ENCODE assay signal across 33 cellular contexts in the genomic region with DNA sequence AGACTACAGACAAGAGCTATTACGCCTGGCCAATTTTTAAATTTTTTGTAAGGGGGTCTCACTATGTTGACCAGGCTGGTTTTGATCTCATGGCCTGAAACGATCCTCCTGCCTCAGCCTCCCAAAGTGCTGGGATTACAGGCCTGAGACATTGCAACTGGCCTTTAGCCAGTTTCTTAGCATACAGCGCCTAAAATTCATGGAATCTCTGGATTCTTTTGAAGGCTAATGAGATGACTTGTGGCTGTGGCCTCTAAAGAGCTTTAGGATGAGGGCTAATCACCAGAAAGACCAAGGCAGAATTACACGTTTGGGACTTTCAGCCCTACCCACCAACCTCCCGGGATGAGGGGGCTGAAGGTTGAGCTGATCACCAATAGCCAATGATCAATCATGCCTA. TPM values are rescaled to one million over a fixed set of nuclear protein-coding genes. Genes with fewer than 3 reads are reported as not detected.
DNase-seq lines count a peak whose midpoint lies in the region; ATAC-seq and TF ChIP-seq lines count a peak whose summit lies in the region.
"Had no signal": no experiment of that assay in that cellular context is flagged by ENCODE, and none has a peak within 500 bp of the region (broad histone marks: within the 10 kb centered on the region; RNA-seq: fewer than 3 reads in every experiment).

No MANE protein-coding gene starts in this region.

- H3K9ac ChIP-seq in HUES6 (ENCODE audit: low read length), result no peak overlapping the region
- H3K9ac ChIP-seq in endodermal cell (ENCODE audit: extremely low read depth, low read length, poor library complexity, severe bottlenecking), result no peak overlapping the region

- H3K27ac ChIP-seq in HUES6 (ENCODE audit: low read depth, low read length) (peak overlapping the region; percentile 50; the same call in 1 of the 2 replicates), endodermal cell (ENCODE audit: low read depth, low read length) (no peak overlapping the region)
- H3K27ac ChIP-seq: 22Rv1, cardiac muscle cell, coronary artery, psoas muscle, sigmoid colon, testis had no signal

- H3K27me3 Mint-ChIP-seq in T-helper 1 cell treated with Interleukin-12 subunit alpha and Interleukin-12 subunit beta and Interleukin-4 antibody, amounts not matched to agents 30 μg/mL and 1 μg/mL, for 36 hours (ENCODE audit: low read depth), result no peaks in the 10 kb centered on the region
- no peaks in the 10 kb centered on the region for H3K27me3 Mint-ChIP-seq in endodermal cell (ENCODE audit: insufficient read depth)
- H3K27me3 Mint-ChIP-seq: activated CD4-positive, alpha-beta memory T cell treated with anti-CD3 and anti-CD28 coated beads for 36 hours; activated naive CD4-positive, alpha-beta T cell treated with anti-CD3 and anti-CD28 coated beads, Interleukin-2, amount 50 U/mL, for 24 hours; memory B cell had no signal

- peaks cover 30% of the 10 kb centered on the region for H3K36me3 Mint-ChIP-seq in T-helper 1 cell treated with Interleukin-12 subunit alpha and Interleukin-12 subunit beta and Interleukin-4 antibody, amounts not matched to agents 30 μg/mL and 1 μg/mL, for 36 hours (ENCODE audit: low read depth)
- peaks cover 62% of the 10 kb centered on the region for H3K36me3 Mint-ChIP-seq in endodermal cell (ENCODE audit: low read depth)
- peaks cover 100% of the 10 kb centered on the region for H3K36me3 Mint-ChIP-seq in stimulated activated effector memory CD8-positive, alpha-beta T cell treated with anti-CD3 and anti-CD28 coated beads, Interleukin-12 subunit alpha, Interleukin-12 subunit beta, amount 100 ng/mL, for 72 hours
- H3K36me3 Mint-ChIP-seq in activated naive CD4-positive, alpha-beta T cell treated with anti-CD3 and anti-CD28 coated beads, Interleukin-2, amount 50 U/mL, for 72 hours, result peaks cover under 1 to 23% of the 10 kb centered on the region in 2 donors

- peaks cover 14% of the 10 kb centered on the region for H3K4me1 Mint-ChIP-seq in T-helper 1 cell treated with Interleukin-12 subunit alpha and Interleukin-12 subunit beta and Interleukin-4 antibody, amounts not matched to agents 30 μg/mL and 1 μg/mL, for 36 hours (ENCODE audit: low read depth)
- peaks cover 15% of the 10 kb centered on the region for H3K4me1 Mint-ChIP-seq in endodermal cell
- peaks cover 46% of the 10 kb centered on the region for H3K4me1 Mint-ChIP-seq in stimulated activated effector memory CD8-positive, alpha-beta T cell treated with anti-CD3 and anti-CD28 coated beads, Interleukin-12 subunit alpha, Interleukin-12 subunit beta, amount 100 ng/mL, for 72 hours

- H3K4me1 ChIP-seq in HUES6 (ENCODE audit: control insufficient read depth, insufficient read depth, low read length) (peaks cover 28% of the 10 kb centered on the region), endodermal cell (ENCODE audit: control insufficient read depth, insufficient read depth, low read length) (no peaks in the 10 kb centered on the region)
- H3K4me1 ChIP-seq: psoas muscle had no signal

- WGBS in endodermal cell (ENCODE audit: insufficient coverage in 1 of 2, insufficient read length in 1 of 2), 2 experiments, result 87 to 88% methylated on average over 3 to 5 of the region's 5 CpGs

- DNase-seq in T-helper 1 cell (no peak), endodermal cell (peak; percentile 47), NCI-H226 (no peak), Right ventricle myocardium inferior (ENCODE audit: missing footprints) (no peak)
- no peak for DNase-seq in stimulated activated effector memory CD8-positive, alpha-beta T cell treated with anti-CD3 and anti-CD28 coated beads, Interleukin-12 subunit alpha, Interleukin-12 subunit beta, amount 100 ng/mL, for 72 hours (ENCODE audit: low spot score in 2 of 2)
- DNase-seq in activated naive CD4-positive, alpha-beta T cell treated with anti-CD3 and anti-CD28 coated beads, Interleukin-2, amount 50 U/mL, for 72 hours (ENCODE audit: low spot score in 2 of 2), result no peak
- DNase-seq: activated CD4-positive, alpha-beta memory T cell treated with anti-CD3 and anti-CD28 coated beads for 36 hours; activated CD4-positive, CD25-positive, alpha-beta regulatory T cell; activated CD8-positive, alpha-beta memory T cell treated with anti-CD3 and anti-CD28 coated beads, Interleukin-2, amount 50 U/mL, for 4 hours; AML-193; COR-L47; DMS79; effector memory CD4-positive, alpha-beta T cell; NCI-H1092 treated with DMSO at 0.1 percent for 48 hours; NCI-H1930; NCI-H526; NK-92 treated with Interleukin-12 subunit alpha and Interleukin-12 subunit beta, amount 100 ng/mL, for 24 hours; nucleus accumbens; psoas muscle; SIG-M5; sigmoid colon; stimulated activated naive CD4-positive, alpha-beta T cell treated with Interleukin-2 at 50 U/mL for 16 hours; SW 1271; testis had no signal

- TF ChIP-seq CTCF in endodermal cell (conservative IDR thresholded peaks at IDR 0.05), result no peak

- H3K27ac Mint-ChIP-seq in T-helper 1 cell treated with Interleukin-12 subunit alpha and Interleukin-12 subunit beta and Interleukin-4 antibody, amounts not matched to agents 30 μg/mL and 1 μg/mL, for 36 hours, result peak overlapping the region; percentile 7
- peak overlapping the region; percentile 83 for H3K27ac Mint-ChIP-seq in endodermal cell
- H3K27ac Mint-ChIP-seq in stimulated activated effector memory CD8-positive, alpha-beta T cell treated with anti-CD3 and anti-CD28 coated beads, Interleukin-12 subunit alpha, Interleukin-12 subunit beta, amount 100 ng/mL, for 72 hours, result peak overlapping the region; percentile 11
- no peak overlapping the region for H3K27ac Mint-ChIP-seq in activated naive CD4-positive, alpha-beta T cell treated with anti-CD3 and anti-CD28 coated beads, Interleukin-2, amount 50 U/mL, for 72 hours
- H3K27ac Mint-ChIP-seq: activated CD4-positive, alpha-beta memory T cell treated with anti-CD3 and anti-CD28 coated beads for 36 hours; activated T-helper 2 cell treated with anti-CD3 and anti-CD28 coated beads, Interferon-gamma antibody, Interleukin-2, Interleukin-4, amounts not matched to agents 10 μg/mL and 5 μg/mL and 100 μg/mL, durations not matched to agents 14 hours and 24 hours and 36 hours; memory B cell had no signal

- H3K27me3 ChIP-seq in HUES6 (ENCODE audit: control insufficient read depth, insufficient read depth, low read length) (no peaks in the 10 kb centered on the region), endodermal cell (ENCODE audit: control insufficient read depth, insufficient read depth, low read length, poor library complexity, severe bottlenecking) (no peaks in the 10 kb centered on the region)
- H3K27me3 ChIP-seq: cardiac muscle cell, sigmoid colon, testis had no signal

- intact Hi-C loops in Right ventricle myocardium inferior (cut with DNase I), result no loop called here

- H3K4me3 Mint-ChIP-seq in T-helper 1 cell treated with Interleukin-12 subunit alpha and Interleukin-12 subunit beta and Interleukin-4 antibody, amounts not matched to agents 30 μg/mL and 1 μg/mL, for 36 hours, result no peak overlapping the region
- H3K4me3 Mint-ChIP-seq in endodermal cell, result no peak overlapping the region
- H3K4me3 Mint-ChIP-seq in stimulated activated effector memory CD8-positive, alpha-beta T cell treated with anti-CD3 and anti-CD28 coated beads, Interleukin-12 subunit alpha, Interleukin-12 subunit beta, amount 100 ng/mL, for 72 hours, result no peak overlapping the region
- H3K4me3 Mint-ChIP-seq: activated CD4-positive, alpha-beta memory T cell treated with anti-CD3 and anti-CD28 coated beads for 36 hours; activated naive CD4-positive, alpha-beta T cell treated with anti-CD3 and anti-CD28 coated beads, Interleukin-2, amount 50 U/mL, for 24 hours; memory B cell had no signal

- H3K4me3 ChIP-seq in HUES6 (ENCODE audit: low read depth, low read length) (no peak overlapping the region), endodermal cell (ENCODE audit: low read length) (no peak overlapping the region)
- H3K4me3 ChIP-seq: cardiac muscle cell, coronary artery, psoas muscle, sigmoid colon, testis had no signal

- no peaks in the 10 kb centered on the region for H3K9me3 Mint-ChIP-seq in T-helper 1 cell treated with Interleukin-12 subunit alpha and Interleukin-12 subunit beta and Interleukin-4 antibody, amounts not matched to agents 30 μg/mL and 1 μg/mL, for 36 hours
- H3K9me3 Mint-ChIP-seq in endodermal cell, result no peaks in the 10 kb centered on the region
- H3K9me3 Mint-ChIP-seq in stimulated activated effector memory CD8-positive, alpha-beta T cell treated with anti-CD3 and anti-CD28 coated beads, Interleukin-12 subunit alpha, Interleukin-12 subunit beta, amount 100 ng/mL, for 72 hours, result no peaks in the 10 kb centered on the region
- no peaks in the 10 kb centered on the region for H3K9me3 Mint-ChIP-seq in activated naive CD4-positive, alpha-beta T cell treated with anti-CD3 and anti-CD28 coated beads, Interleukin-2, amount 50 U/mL, for 72 hours
- H3K9me3 Mint-ChIP-seq: activated CD4-positive, alpha-beta memory T cell treated with anti-CD3 and anti-CD28 coated beads for 36 hours; activated naive CD4-positive, alpha-beta T cell treated with anti-CD3 and anti-CD28 coated beads, Interleukin-2, amount 50 U/mL, for 24 hours; activated T-helper 2 cell treated with anti-CD3 and anti-CD28 coated beads, Interferon-gamma antibody, Interleukin-2, Interleukin-4, amounts not matched to agents 10 μg/mL and 5 μg/mL and 100 μg/mL, durations not matched to agents 14 hours and 24 hours and 36 hours; memory B cell had no signal

- H3K36me3 ChIP-seq in HUES6 (ENCODE audit: control insufficient read depth, insufficient read depth, low read length) (peaks cover 62% of the 10 kb centered on the region), endodermal cell (ENCODE audit: control insufficient read depth, insufficient read depth, low read length) (peaks cover 58% of the 10 kb centered on the region)

- ATAC-seq in stimulated activated effector memory CD8-positive, alpha-beta T cell treated with anti-CD3 and anti-CD28 coated beads, Interleukin-12 subunit alpha, Interleukin-12 subunit beta, amount 100 ng/mL, for 72 hours, result no peak
- no peak for ATAC-seq in Right ventricle myocardium inferior
- ATAC-seq in activated naive CD4-positive, alpha-beta T cell treated with anti-CD3 and anti-CD28 coated beads, Interleukin-2, amount 50 U/mL, for 72 hours, result no peak
- ATAC-seq: esophagus mucosa, psoas muscle had no signal

- no peaks in the 10 kb centered on the region for H3K9me3 ChIP-seq in HUES6 (ENCODE audit: control insufficient read depth, insufficient read depth, low read depth, low read length)
- H3K9me3 ChIP-seq in endodermal cell (ENCODE audit: control insufficient read depth, low read length), result no peaks in the 10 kb centered on the region
- H3K9me3 ChIP-seq: psoas muscle, sigmoid colon, testis had no signal

RNA-seq across cellular contexts. Expression of a gene that starts 34.6 kb away (rescaled TPM):
- 10 to 100 TPM; 29.6 to 39.1 TPM for total RNA-seq in endodermal cell
- 17.2 TPM for polyA plus RNA-seq in endodermal cell (2013, experiment 1 of 2)
- 18.3 TPM for polyA plus RNA-seq in endodermal cell (2013, experiment 2 of 2)
- 16.4 TPM for total RNA-seq in Right ventricle myocardium inferior
- total RNA-seq in activated naive CD4-positive, alpha-beta T cell treated with anti-CD3 and anti-CD28 coated beads, Interleukin-2, amount 50 U/mL, for 72 hours, result 10 to 100 TPM; 42.0 to 55.8 TPM

Comparison
In these comparisons a context has a peak if more than half of its experiments do, and no peak if none do; other contexts are left out.
1. H3K27ac Mint-ChIP-seq: peak in T-helper 1 cell treated with Interleukin-12 subunit alpha and Interleukin-12 subunit beta and Interleukin-4 antibody, amounts not matched to agents 30 μg/mL and 1 μg/mL, for 36 hours (single experiment), endodermal cell (single experiment) and stimulated activated effector memory CD8-positive, alpha-beta T cell treated with anti-CD3 and anti-CD28 coated beads, Interleukin-12 subunit alpha, Interleukin-12 subunit beta, amount 100 ng/mL, for 72 hours (single experiment); none in activated naive CD4-positive, alpha-beta T cell treated with anti-CD3 and anti-CD28 coated beads, Interleukin-2, amount 50 U/mL, for 72 hours (0 of 2).